14 cellular contexts compared by ENCODE assay signal in the genomic region with DNA sequence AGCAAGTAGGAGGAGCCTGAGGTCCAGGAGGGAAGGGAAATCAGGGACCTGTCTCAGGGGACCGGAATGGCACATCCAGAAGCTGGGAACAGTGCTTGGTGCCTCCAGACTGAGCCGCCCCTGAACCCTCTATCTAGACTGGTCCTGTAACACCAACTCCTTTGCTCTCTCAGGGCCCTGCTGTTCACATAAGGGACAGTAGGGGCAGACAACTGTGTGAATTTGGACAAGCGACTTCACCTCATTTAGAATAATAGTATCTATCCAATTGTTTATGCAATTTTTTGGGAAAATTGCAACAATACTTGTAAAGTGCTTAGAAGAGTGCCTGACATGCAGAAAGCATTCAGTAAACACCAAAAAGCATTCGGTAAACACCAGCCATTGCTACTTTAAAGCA. TPM values are rescaled to one million over a fixed set of nuclear protein-coding genes. Genes with fewer than 3 reads are reported as not detected.
A peak's percentile ranks its signal among the peaks of the same experiment; 100 is the strongest.
DNase-seq lines count a peak whose midpoint lies in the region; ATAC-seq and TF ChIP-seq lines count a peak whose summit lies in the region.
"Had no signal": no experiment of that assay in that cellular context is flagged by ENCODE, and none has a peak within 500 bp of the region (broad histone marks: within the 10 kb centered on the region; RNA-seq: fewer than 3 reads in every experiment).

No MANE protein-coding gene starts in this region.

- peaks cover 3% of the 10 kb centered on the region for H3K79me2 ChIP-seq in osteoblast (ENCODE audit: insufficient read depth, low read length)

- DNase-seq in DMS 273 (lab: John Stamatoyannopoulos, UW; ENCODE audit: unreplicated experiment) (peak; percentile 29), DMS 273 treated with DMSO at 0.1 percent for 48 hours (lab: John Stamatoyannopoulos, UW) (no peak), MV-4-11 (lab: John Stamatoyannopoulos, UW) (peak; percentile 6), choroid plexus epithelial cell (ENCODE audit: low read depth) (peak; percentile 34), osteoblast (ENCODE audit: insufficient read length, low spot score, missing footprints) (peak; percentile 87), GDM1 (lab: John Stamatoyannopoulos, UW) (no peak)
- DNase-seq in effector CD4-positive, alpha-beta T cell, result no peak
- DNase-seq: 8988T; naive B cell; NCI-H510A; stimulated activated CD8-positive, alpha-beta memory T cell treated with anti-CD3 and anti-CD28 coated beads, Interleukin-4, amount 100 ng/mL, for 48 hours had no signal

- H3K9me3 ChIP-seq in osteoblast (ENCODE audit: low read depth, low read length), result no peaks in the 10 kb centered on the region

- no peak overlapping the region for H3K27ac ChIP-seq in osteoblast (ENCODE audit: low read depth, low read length)
- H3K27ac ChIP-seq: SK-N-MC had no signal

- H2AFZ ChIP-seq in osteoblast (ENCODE audit: low read length), result no peak overlapping the region

- no peak overlapping the region for H3K4me3 ChIP-seq in choroid plexus epithelial cell (ENCODE audit: low read depth, low read length)
- H3K4me3 ChIP-seq in osteoblast (ENCODE audit: insufficient read depth, low read length), result no peak overlapping the region
- H3K4me3 ChIP-seq: SK-N-MC had no signal

- ATAC-seq in HG02870 (IDR thresholded peaks at IDR 0.05; ENCODE audit: unreplicated experiment), result no peak

- H4K20me1 ChIP-seq in osteoblast (ENCODE audit: insufficient read depth, low read length), result peaks cover 6% of the 10 kb centered on the region

- no peaks in the 10 kb centered on the region for H3K27me3 ChIP-seq in osteoblast (ENCODE audit: insufficient read depth, low read length)

- peaks cover 90% of the 10 kb centered on the region for H3K36me3 ChIP-seq in osteoblast (ENCODE audit: insufficient read depth, low read length)

- H3K4me1 ChIP-seq in osteoblast (ENCODE audit: insufficient read depth, low read length), result peaks cover 7% of the 10 kb centered on the region

- no peak overlapping the region for H3K4me2 ChIP-seq in osteoblast (ENCODE audit: insufficient read depth, low read length)

- TF ChIP-seq CTCF in choroid plexus epithelial cell (conservative IDR thresholded peaks at IDR 0.05; ENCODE audit: low read depth, low read length), result peak; percentile 53
- TF ChIP-seq CTCF in osteoblast (IDR thresholded peaks at IDR 0.05; ENCODE audit: extremely low read depth, low read depth, low read length), result peak; percentile 35

RNA-seq across cellular contexts. Expression of a gene that starts 14.0 kb away (rescaled TPM):
- 30.6 and 42.0 TPM in 2 replicates for total RNA-seq in osteoblast

RNA-seq across cellular contexts. Expression of a gene that starts 15.2 kb away (rescaled TPM):
- not detected in 2 replicates for total RNA-seq in osteoblast
- total RNA-seq: LHCN-M2 had no signal

RNA-seq across cellular contexts. Expression of a gene that starts 33.8 kb away (rescaled TPM):
- total RNA-seq in osteoblast, result under 0.01 and 0.29 TPM in 2 replicates

RNA-seq across cellular contexts. Expression of a gene that starts 37.0 kb away (rescaled TPM):
- total RNA-seq in osteoblast, result 28.6 and 35.8 TPM in 2 replicates

RNA-seq across cellular contexts. Expression of a gene that starts 53.5 kb away (rescaled TPM):
- 2.1 and 3.3 TPM in 2 replicates for total RNA-seq in osteoblast

Comparison
In these comparisons a context has a peak if more than half of its experiments do, and no peak if none do; other contexts are left out.
1. DNase-seq: peak in DMS 273 (single experiment), MV-4-11 (single experiment), choroid plexus epithelial cell (single experiment) and osteoblast (single experiment); none in DMS 273 treated with DMSO at 0.1 percent for 48 hours (single experiment), effector CD4-positive, alpha-beta T cell (single experiment) and GDM1 (single experiment).